In the genomic region with DNA sequence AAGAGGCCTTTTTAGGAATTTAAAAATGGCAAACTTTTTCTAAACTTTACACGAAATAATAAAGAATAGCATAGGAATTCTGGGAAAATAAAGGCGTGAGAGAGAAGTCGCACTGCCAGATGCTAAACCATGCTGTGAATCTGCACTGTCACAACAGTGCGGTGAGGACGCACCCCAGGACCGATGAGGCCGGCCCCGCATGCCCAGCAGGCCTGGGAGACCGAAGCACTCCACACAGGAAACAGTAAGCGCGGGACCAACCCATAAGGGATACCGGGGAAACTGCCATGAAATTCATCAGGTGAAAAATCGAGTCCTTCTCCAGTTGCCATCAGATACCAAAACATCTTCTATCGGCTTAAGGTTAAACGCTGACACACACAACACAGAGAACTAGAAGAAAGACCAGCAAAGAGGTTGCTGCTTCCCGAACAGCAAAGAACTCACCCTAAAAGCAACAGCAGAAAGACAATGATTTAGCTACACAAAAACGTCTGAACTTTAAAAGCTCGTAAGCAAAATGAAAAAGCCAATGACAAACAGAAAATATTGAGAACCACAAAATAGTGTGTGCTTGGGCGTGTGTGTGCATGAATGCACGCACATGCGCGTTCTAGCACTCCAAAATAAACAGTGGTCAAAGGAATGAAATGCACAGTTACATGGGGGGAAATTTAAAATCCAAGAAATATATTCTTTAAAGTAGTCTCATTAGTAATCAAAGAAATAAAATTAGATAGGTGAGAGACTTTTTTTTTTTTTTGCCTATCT, we compare ENCODE assay signal across 1 cellular context.
TF ChIP-seq lines count a peak whose summit lies in the region.

No MANE protein-coding gene starts in this region.

TF ChIP-seq in GM23338, 12 proteins besides CTCF, POLR2A, EP300 and RAD21 (continued from another document):
- TF ChIP-seq, protein P1, sequence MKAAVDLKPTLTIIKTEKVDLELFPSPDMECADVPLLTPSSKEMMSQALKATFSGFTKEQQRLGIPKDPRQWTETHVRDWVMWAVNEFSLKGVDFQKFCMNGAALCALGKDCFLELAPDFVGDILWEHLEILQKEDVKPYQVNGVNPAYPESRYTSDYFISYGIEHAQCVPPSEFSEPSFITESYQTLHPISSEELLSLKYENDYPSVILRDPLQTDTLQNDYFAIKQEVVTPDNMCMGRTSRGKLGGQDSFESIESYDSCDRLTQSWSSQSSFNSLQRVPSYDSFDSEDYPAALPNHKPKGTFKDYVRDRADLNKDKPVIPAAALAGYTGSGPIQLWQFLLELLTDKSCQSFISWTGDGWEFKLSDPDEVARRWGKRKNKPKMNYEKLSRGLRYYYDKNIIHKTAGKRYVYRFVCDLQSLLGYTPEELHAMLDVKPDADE (IDR thresholded peaks at IDR 0.05) = no peak
- TF ChIP-seq EZH2phosphoT487 (IDR thresholded peaks at IDR 0.05; ENCODE audit: unreplicated experiment) (no peak), STAT1 (IDR thresholded peaks at IDR 0.05; ENCODE audit: unreplicated experiment) (no peak), CREB1 (CRISPR knock-in tag; IDR thresholded peaks at IDR 0.05; ENCODE audit: low read depth) (no peak), JUNB (IDR thresholded peaks at IDR 0.05; ENCODE audit: unreplicated experiment) (no peak)
